In genomic region chr4:7699825-7700224, GRCh38 we compare ENCODE assay signal across 23 cellular contexts.
"Had no signal": no experiment of that assay in that cellular context is flagged by ENCODE, and none has a peak within 500 bp of the region (broad histone marks: within the 10 kb centered on the region; RNA-seq: fewer than 3 reads in every experiment).

No MANE protein-coding gene starts in this region.

- FAIRE-seq: endometrium, frontal cortex, keratinocyte, small intestine had no signal

- H3K4me1 Mint-ChIP-seq: memory B cell; naive B cell; stimulated activated naive B cell treated with anti-CD40 and anti-IgM and Interleukin-4, amounts not matched to agents 10 μg/mL and 1 μg/mL and 100 μg/mL, for 72 hours had no signal

- H3K4me3 Mint-ChIP-seq: memory B cell; mesothelial cell of epicardium; naive B cell; natural killer cell treated with Interleukin-12 subunit alpha and Interleukin-12 subunit beta and Interleukin-15 and Interleukin-18, amount 100 ng/mL, for 72 hours; neural crest cell; stimulated activated naive B cell treated with anti-CD40 and anti-IgM and Interleukin-4, amounts not matched to agents 10 μg/mL and 1 μg/mL and 100 μg/mL, for 72 hours; type B pancreatic cell had no signal

- H3K36me3 ChIP-seq: lower lobe of right lung, stomach, thyroid gland had no signal

- DNase-seq: dermis blood vessel endothelial cell; effector memory CD4-positive, alpha-beta T cell; erythroblast; left ventricle myocardium superior; lower lobe of right lung; mucosa of descending colon; naive B cell; psoas muscle; small intestine; stimulated activated CD4-positive, alpha-beta T cell treated with anti-CD3 and anti-CD28 coated beads, Interleukin-15, amount 100 ng/mL, for 24 hours; stimulated activated CD4-positive, alpha-beta T cell treated with anti-CD3 and anti-CD28 coated beads, Interleukin-2, amount 100 ng/mL, for 48 hours; stimulated activated naive B cell treated with anti-CD40 and anti-IgM and Interleukin-4, amounts not matched to agents 10 μg/mL and 1 μg/mL and 100 μg/mL, for 72 hours; stomach; thyroid gland had no signal

- H3K9me3 Mint-ChIP-seq: mesothelial cell of epicardium; natural killer cell treated with Interleukin-12 subunit alpha and Interleukin-12 subunit beta and Interleukin-15 and Interleukin-18, amount 100 ng/mL, for 72 hours; neural crest cell; type B pancreatic cell had no signal

- H3K27ac ChIP-seq: coronary artery, lower lobe of right lung, psoas muscle, stomach, thyroid gland had no signal

- ATAC-seq: natural killer cell treated with Interleukin-12 subunit alpha and Interleukin-12 subunit beta and Interleukin-15 and Interleukin-18, amount 100 ng/mL, for 72 hours; stimulated activated naive B cell treated with anti-CD40 and anti-IgM and Interleukin-4, amounts not matched to agents 10 μg/mL and 1 μg/mL and 100 μg/mL, for 72 hours had no signal

- H3K9me3 ChIP-seq: lower lobe of right lung, mucosa of descending colon, psoas muscle, stomach, thyroid gland had no signal

- H3K27me3 ChIP-seq: thyroid gland had no signal

- H3K4me1 ChIP-seq: lower lobe of right lung, psoas muscle, stomach, thyroid gland had no signal

- H3K27ac Mint-ChIP-seq: memory B cell; mesothelial cell of epicardium; natural killer cell treated with Interleukin-12 subunit alpha and Interleukin-12 subunit beta and Interleukin-15 and Interleukin-18, amount 100 ng/mL, for 72 hours; stimulated activated naive B cell treated with anti-CD40 and anti-IgM and Interleukin-4, amounts not matched to agents 10 μg/mL and 1 μg/mL and 100 μg/mL, for 72 hours; type B pancreatic cell had no signal

- H3K4me3 ChIP-seq: coronary artery, lower lobe of right lung, mucosa of descending colon, psoas muscle, stomach, thyroid gland had no signal

- H3K36me3 Mint-ChIP-seq: memory B cell; mesothelial cell of epicardium; naive B cell; natural killer cell treated with Interleukin-12 subunit alpha and Interleukin-12 subunit beta and Interleukin-15 and Interleukin-18, amount 100 ng/mL, for 72 hours; stimulated activated naive B cell treated with anti-CD40 and anti-IgM and Interleukin-4, amounts not matched to agents 10 μg/mL and 1 μg/mL and 100 μg/mL, for 72 hours; type B pancreatic cell had no signal
